8 cellular contexts compared by ENCODE assay signal in the genomic region with DNA sequence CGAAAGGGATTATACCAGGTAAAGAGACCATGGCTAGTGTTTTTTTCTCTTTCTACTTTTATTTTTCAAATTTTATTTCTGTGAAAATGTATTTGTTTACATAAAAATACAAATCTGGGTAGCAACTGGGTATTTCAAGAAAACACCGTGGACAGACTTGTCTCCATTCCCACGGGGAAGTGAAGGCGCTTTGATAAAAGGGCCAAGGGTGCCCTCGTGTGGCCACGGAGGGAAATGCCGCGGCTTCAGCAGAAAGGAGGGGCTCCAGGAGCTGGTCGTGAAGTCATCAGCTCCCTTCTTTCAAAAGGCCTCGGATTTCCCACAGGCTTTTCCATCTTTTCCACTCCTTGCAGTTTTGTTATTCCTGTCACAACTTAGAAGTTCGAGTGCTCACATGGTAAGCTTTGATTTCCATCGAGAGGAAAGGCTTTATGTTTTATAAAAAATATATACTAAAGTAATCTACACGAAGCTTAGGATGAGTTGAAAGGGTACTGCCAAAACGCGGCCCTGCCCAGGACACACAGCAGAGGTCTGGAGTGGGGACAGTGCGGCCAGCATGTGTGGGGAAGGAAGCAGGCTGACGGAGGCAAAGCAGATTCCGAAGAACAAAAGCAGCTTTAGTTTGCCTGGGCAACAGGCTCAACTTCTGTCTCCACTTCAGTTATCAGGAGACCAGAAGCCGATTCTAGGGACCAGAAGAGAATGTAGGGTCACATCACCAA. TPM values are rescaled to one million over a fixed set of nuclear protein-coding genes. Genes with fewer than 3 reads are reported as not detected.
DNase-seq lines count a peak whose midpoint lies in the region; ATAC-seq and TF ChIP-seq lines count a peak whose summit lies in the region.

No MANE protein-coding gene starts in this region.

- H3K9me3 ChIP-seq in suprapubic skin, result no peaks in the 10 kb centered on the region

- H3K27me3 ChIP-seq in suprapubic skin, result no peaks in the 10 kb centered on the region

- WGBS in suprapubic skin, result 28% methylated on average over 19 of the region's 19 CpGs

- peak; percentile 67 for ATAC-seq in omental fat pad (ENCODE audit: low FRiP score)
- ATAC-seq in GM21360 (IDR thresholded peaks at IDR 0.05; ENCODE audit: unreplicated experiment), result no peak

- peaks cover 16% of the 10 kb centered on the region for H3K4me1 ChIP-seq in suprapubic skin

- TF ChIP-seq CTCF in foreskin fibroblast (IDR thresholded peaks at IDR 0.05; ENCODE audit: low read depth, low read length), result peak; percentile 90
- TF ChIP-seq CTCF in omental fat pad (IDR thresholded peaks at IDR 0.05), result peak in 2 of 3 donors; percentile 73 to 97
- TF ChIP-seq CTCF in suprapubic skin (IDR thresholded peaks at IDR 0.05), result peak; percentile 97 to 99

- TF ChIP-seq EP300 in suprapubic skin (IDR thresholded peaks at IDR 0.05), result no peak

- no peak for TF ChIP-seq POLR2A in suprapubic skin (IDR thresholded peaks at IDR 0.05)

- no peak overlapping the region for H3K27ac ChIP-seq in suprapubic skin

- peaks cover 44% of the 10 kb centered on the region for H3K36me3 ChIP-seq in suprapubic skin

- peak; percentile 83 for DNase-seq in DMS53 (lab: John Stamatoyannopoulos, UW)
- peak; percentile 42 to 60 for DNase-seq in Kasumi-1 (lab: John Stamatoyannopoulos, UW)
- peak; percentile 65 to 69 for DNase-seq in SHP77 (lab: John Stamatoyannopoulos, UW)
- DNase-seq in activated gamma-delta T cell (lab: John Stamatoyannopoulos, UW), result peak; percentile 60
- DNase-seq in foreskin fibroblast, result peak; percentile 80 to 95
- DNase-seq in omental fat pad (ENCODE audit: low spot score), result peak; percentile 99
- DNase-seq in suprapubic skin (ENCODE audit: low spot score in 2 of 2), result peak; percentile 94

- H3K4me3 ChIP-seq in foreskin fibroblast (ENCODE audit: low read depth in 1 of 2, low read length in 2 of 2) (no peak overlapping the region), suprapubic skin (no peak overlapping the region)

RNA-seq across cellular contexts. Expression of gene MNT, which starts 15.3 kb away (rescaled TPM):
- total RNA-seq in omental fat pad (10 to 100 TPM; 11.9 to 23.2 (median 18.5) TPM), suprapubic skin (10 to 100 TPM; 20.9 to 50.0 (median 44.1) TPM)
